ENCODE assay signal across 3 cellular contexts in genomic region chr3:106379251-106379750, GRCh38.
TF ChIP-seq lines count a peak whose summit lies in the region.

No MANE protein-coding gene starts in this region.

TF ChIP-seq in SK-N-SH, 30 proteins besides CTCF, POLR2A, EP300 and RAD21 (continued from another document):
- TF ChIP-seq MEF2A (IDR thresholded peaks at IDR 0.05; ENCODE audit: borderline replicate concordance, low read depth) (no peak), YY1 (IDR thresholded peaks at IDR 0.05; ENCODE audit: low read depth) (no peak), IRF3 (IDR thresholded peaks at IDR 0.05; ENCODE audit: low read depth, low read length) (no peak), FOXJ3 (CRISPR knock-in tag; IDR thresholded peaks at IDR 0.05) (no peak)

TF ChIP-seq in SK-N-SH treated with all-trans-retinoic acid at 6 μM for 48 hours, 23 proteins besides CTCF, POLR2A, EP300 and RAD21 (continued from another document):
- TF ChIP-seq CSRNP3 (CRISPR knock-in tag; IDR thresholded peaks at IDR 0.05) (no peak), ZNF70 (CRISPR knock-in tag; IDR thresholded peaks at IDR 0.05) (no peak), ISL1 (CRISPR knock-in tag; IDR thresholded peaks at IDR 0.05) (no peak), PPARA (CRISPR knock-in tag; IDR thresholded peaks at IDR 0.05; ENCODE audit: borderline replicate concordance) (no peak), CREB5 (CRISPR knock-in tag; IDR thresholded peaks at IDR 0.05; ENCODE audit: low read depth) (no peak), ESRRG (CRISPR knock-in tag; IDR thresholded peaks at IDR 0.05) (no peak)

TF ChIP-seq in HepG2, 621 proteins besides CTCF, POLR2A, EP300 and RAD21 (continued from another document):
- TF ChIP-seq HMGXB3 (CRISPR knock-in tag; IDR thresholded peaks at IDR 0.05; ENCODE audit: borderline replicate concordance) (no peak), IRF2 (CRISPR knock-in tag; IDR thresholded peaks at IDR 0.05) (no peak), CBX2 (IDR thresholded peaks at IDR 0.05; ENCODE audit: low read depth, low read length) (no peak), CBX2 (CRISPR knock-in tag; IDR thresholded peaks at IDR 0.05; ENCODE audit: low read depth) (no peak), ZNF225 (CRISPR knock-in tag; IDR thresholded peaks at IDR 0.05) (no peak), ZNF780A (CRISPR knock-in tag; IDR thresholded peaks at IDR 0.05) (no peak), CC2D1A (CRISPR knock-in tag; IDR thresholded peaks at IDR 0.05) (no peak)
